In genomic region chr10:59563506-59563905, GRCh38 we compare ENCODE assay signal across 1 cellular context.
TF ChIP-seq lines count a peak whose summit lies in the region.

No MANE protein-coding gene starts in this region.

TF ChIP-seq in SK-N-SH, 30 proteins besides CTCF, POLR2A, EP300 and RAD21 (continued from another document):
- TF ChIP-seq REST (IDR thresholded peaks at IDR 0.05; ENCODE audit: low read depth, low read length) (no peak), MAX (IDR thresholded peaks at IDR 0.05; ENCODE audit: low read depth) (peak; percentile 54; the same call in 1 of the 2 replicates)
TF ChIP-seq in SK-N-SH: peak in this region for 2.
